ENCODE assay signal across 8 cellular contexts in the genomic region with DNA sequence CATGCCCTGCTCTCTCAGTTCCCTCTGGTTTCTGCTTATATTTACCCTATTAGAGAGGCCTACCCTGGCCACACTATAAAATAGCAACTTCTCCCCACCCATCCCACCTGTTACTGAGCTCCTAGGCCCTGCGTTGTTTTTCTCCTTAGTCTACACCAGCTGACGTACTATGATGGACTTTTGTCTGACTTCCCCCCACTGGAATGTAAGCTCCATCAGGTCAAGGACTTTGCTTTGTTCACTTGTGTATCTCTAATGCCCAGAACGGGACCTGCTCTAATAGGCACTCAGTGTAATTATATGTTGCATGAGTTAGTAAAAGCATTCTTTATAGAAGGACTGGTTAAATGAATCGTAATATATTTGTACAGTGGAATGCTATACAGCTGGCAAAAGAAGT.
DNase-seq lines count a peak whose midpoint lies in the region; ATAC-seq and TF ChIP-seq lines count a peak whose summit lies in the region.
"Not testable (repeated sequence)": the region's sequence is repeated elsewhere in the genome, so short reads cannot be mapped to it uniquely, and the experiment has no call there.

No MANE protein-coding gene starts in this region.

- H3K36me3 Mint-ChIP-seq in Caco-2 (ENCODE audit: insufficient read depth, unreplicated experiment) = peaks cover 56% of the 10 kb centered on the region
- peaks cover 23 to 30% of the 10 kb centered on the region in 2 donors for H3K36me3 Mint-ChIP-seq in naive B cell
- H3K36me3 Mint-ChIP-seq in stimulated activated naive B cell treated with anti-CD40 and anti-IgM and Interleukin-4, amounts not matched to agents 10 μg/mL and 1 μg/mL and 100 μg/mL, for 72 hours = peaks cover 41 to 55% of the 10 kb centered on the region in 2 donors

- not testable (repeated sequence) for H3K36me3 ChIP-seq in Caco-2 (ENCODE audit: control insufficient read depth, insufficient read depth, low read length)
- peaks cover 7 to 45% of the 10 kb centered on the region in 2 experiments for H3K36me3 ChIP-seq in HEK293 (ENCODE audit: control insufficient read depth in 2 of 2, insufficient read depth in 1 of 2, low read length in 2 of 2)
- peaks cover 0 to 14% of the 10 kb centered on the region in 2 donors for H3K36me3 ChIP-seq in adrenal gland (replicated peaks in 1 of 2)

- H3K27me3 Mint-ChIP-seq in Caco-2 (ENCODE audit: insufficient read depth, unreplicated experiment); naive B cell; stimulated activated naive B cell treated with anti-CD40 and anti-IgM and Interleukin-4, amounts not matched to agents 10 μg/mL and 1 μg/mL and 100 μg/mL, for 72 hours: not testable (repeated sequence)

- H3K4me1 ChIP-seq in Caco-2; HEK293 (ENCODE audit: control insufficient read depth, insufficient read depth, low read length): not testable (repeated sequence)
- H3K4me1 ChIP-seq in adrenal gland (replicated peaks in 1 of 2) = peaks cover 0 to 22% of the 10 kb centered on the region in 2 donors

- peak overlapping the region; percentile 62 for H3K27ac Mint-ChIP-seq in Caco-2 (ENCODE audit: unreplicated experiment)
- peak overlapping the region in 4 of 6 donors; percentile 23 to 77 (median 57) for H3K27ac Mint-ChIP-seq in naive B cell
- peak overlapping the region; percentile 6 for H3K27ac Mint-ChIP-seq in stimulated activated naive B cell treated with anti-CD40 and anti-IgM and Interleukin-4, amounts not matched to agents 10 μg/mL and 1 μg/mL and 100 μg/mL, for 72 hours

- peak; percentile 34 for ATAC-seq in left lobe of liver
- ATAC-seq in naive B cell (ENCODE audit: low read depth in 2 of 2); stimulated activated naive B cell treated with anti-CD40 and anti-IgM and Interleukin-4, amounts not matched to agents 10 μg/mL and 1 μg/mL and 100 μg/mL, for 72 hours (replicated peaks): not testable (repeated sequence)

- 48 to 67% (median 58%) methylated on average over 4 of the region's 4 CpGs for WGBS in adrenal gland, 4 donors

- CTCF ChIA-PET in Caco-2 (lab: Charles Lee) = not testable (repeated sequence)
- CTCF ChIA-PET in HEK293 (lab: Yijun Ruan, JAX) = interaction anchor here (0.7 kb wide), 1 partner anchor 212 kb away, joined by 3 read pairs; no protein-coding TSS in a partner anchor

- H3K27me3 ChIP-seq in Caco-2 (replicated peaks; ENCODE audit: control insufficient read depth, insufficient read depth, low read length); adrenal gland: not testable (repeated sequence)

- H3K4me1 Mint-ChIP-seq in Caco-2 (ENCODE audit: low read depth, unreplicated experiment) (peaks cover 20% of the 10 kb centered on the region), naive B cell (peaks cover 6 to 17% (median 7%) of the 10 kb centered on the region in 3 donors)
- peaks cover 7 to 16% of the 10 kb centered on the region in 2 donors for H3K4me1 Mint-ChIP-seq in stimulated activated naive B cell treated with anti-CD40 and anti-IgM and Interleukin-4, amounts not matched to agents 10 μg/mL and 1 μg/mL and 100 μg/mL, for 72 hours

- not testable (repeated sequence) for H3K27ac ChIP-seq in HEK293 (ENCODE audit: extremely low read depth, low read depth, low read length)
- peak overlapping the region in 3 of 5 donors; percentile 26 to 78 (median 49) for H3K27ac ChIP-seq in adrenal gland

- not testable (repeated sequence) for H3K9me3 Mint-ChIP-seq in Caco-2 (ENCODE audit: unreplicated experiment); naive B cell; stimulated activated naive B cell treated with anti-CD40 and anti-IgM and Interleukin-4, amounts not matched to agents 10 μg/mL and 1 μg/mL and 100 μg/mL, for 72 hours

- not testable (repeated sequence) for TF ChIP-seq POLR2A in adrenal gland (IDR thresholded peaks at IDR 0.05)

- not testable (repeated sequence) for TF ChIP-seq CTCF in Caco-2 (IDR thresholded peaks at IDR 0.05; ENCODE audit: insufficient read depth in 1 of 2, low read depth in 1 of 2, low read length in 1 of 2, severe bottlenecking in 1 of 2, unreplicated experiment in 1 of 2); HEK293 (tag by site-specific recombination; IDR thresholded peaks at IDR 0.05); adrenal gland (IDR thresholded peaks at IDR 0.05)

- not testable (repeated sequence) for H3K4me3 ChIP-seq in Caco-2 (ENCODE audit: low read depth, low read length); HEK293 (ENCODE audit: low read depth, low read length); adrenal gland

- not testable (repeated sequence) for DNase-seq in Caco-2; left lobe of liver (ENCODE audit: low spot score); naive B cell; stimulated activated naive B cell treated with anti-CD40 and anti-IgM and Interleukin-4, amounts not matched to agents 10 μg/mL and 1 μg/mL and 100 μg/mL, for 72 hours
- DNase-seq in NCI-H2227 (lab: John Stamatoyannopoulos, UW; ENCODE audit: unreplicated experiment) (peak; percentile 57), NCI-H748 (lab: John Stamatoyannopoulos, UW; ENCODE audit: unreplicated experiment) (peak; percentile 4), adrenal gland (peak in 3 of 7 donors; percentile 14 to 50 (median 25))

- not testable (repeated sequence) for BruUV-seq in Caco-2 (replicated peaks; lab: Mats Ljungman, UMichigan)

- H3K9me3 ChIP-seq in Caco-2; HEK293 (ENCODE audit: control insufficient read depth, insufficient read depth, low read depth, low read length); adrenal gland (replicated peaks in 1 of 3): not testable (repeated sequence)

- intact Hi-C loops in Caco-2 (cut with micrococcal nuclease; ENCODE audit: unreplicated experiment); adrenal gland (cut with DNase I): not testable (repeated sequence)

- peak overlapping the region; percentile 2 for H3K4me3 Mint-ChIP-seq in Caco-2 (ENCODE audit: unreplicated experiment)
- not testable (repeated sequence) for H3K4me3 Mint-ChIP-seq in naive B cell; stimulated activated naive B cell treated with anti-CD40 and anti-IgM and Interleukin-4, amounts not matched to agents 10 μg/mL and 1 μg/mL and 100 μg/mL, for 72 hours

- POLR2A ChIA-PET in Caco-2 (lab: Charles Lee); HEK293 (lab: Yijun Ruan, JAX): not testable (repeated sequence)

TF ChIP-seq in HEK293, 187 proteins besides CTCF, POLR2A, EP300 and RAD21:
- TF ChIP-seq SCRT2 (tag by site-specific recombination; IDR thresholded peaks at IDR 0.05) = peak; percentile 47; the same call in 1 of the 2 replicates
- 0 out of 2 replicates have a peak, but pooled peaks have one; percentile 39 for TF ChIP-seq ZNF146 (tag by site-specific recombination; IDR thresholded peaks at IDR 0.05)
- TF ChIP-seq SP7 (tag by site-specific recombination; IDR thresholded peaks at IDR 0.05) = peak; percentile 68

Comparison
In these comparisons a context has a peak if more than half of its experiments do, and no peak if none do; other contexts are left out.
1. H3K27ac Mint-ChIP-seq: peak in every context shown above with its lines; median percentile 62 in Caco-2; 57 in naive B cell; 6 in stimulated activated naive B cell treated with anti-CD40 and anti-IgM and Interleukin-4, amounts not matched to agents 10 μg/mL and 1 μg/mL and 100 μg/mL, for 72 hours.